Comparison of ENCODE assay signal across 9 cellular contexts in the genomic region with DNA sequence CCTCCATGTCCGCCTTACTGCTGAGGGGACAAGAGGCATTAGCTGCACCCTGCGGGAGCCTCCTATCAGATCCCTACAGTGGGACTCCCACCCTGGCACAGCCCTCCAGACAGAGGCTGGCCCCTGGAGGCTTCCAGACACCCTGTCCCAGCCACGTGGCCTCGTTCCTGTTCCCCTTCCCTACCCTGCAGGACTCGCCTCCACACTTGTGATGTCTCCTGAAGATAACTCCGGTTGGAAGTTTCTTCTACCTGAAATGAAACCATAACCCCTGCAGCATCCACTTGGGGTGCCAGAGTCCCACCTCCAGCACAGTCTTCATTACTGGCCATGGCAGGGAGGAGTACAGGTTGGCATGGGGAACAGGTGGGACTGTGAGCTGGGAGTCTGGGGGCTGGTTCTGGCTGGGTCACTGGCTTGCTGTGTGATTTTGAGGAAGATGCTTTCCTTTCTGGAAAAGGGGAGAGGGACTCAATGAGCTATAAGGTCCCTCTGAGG.
A peak's percentile ranks its signal among the peaks of the same experiment; 100 is the strongest.
DNase-seq lines count a peak whose midpoint lies in the region; ATAC-seq and TF ChIP-seq lines count a peak whose summit lies in the region.
"Had no signal": no experiment of that assay in that cellular context is flagged by ENCODE, and none has a peak within 500 bp of the region (broad histone marks: within the 10 kb centered on the region; RNA-seq: fewer than 3 reads in every experiment).

No MANE protein-coding gene starts in this region.

- peak; percentile 54 for DNase-seq in CD1c-positive myeloid dendritic cell (ENCODE audit: extremely low spot score)
- DNase-seq in MM.1S, result no peak
- DNase-seq in cardiac fibroblast (ENCODE audit: low read depth in 2 of 2), result no peak
- DNase-seq in NCI-H2196 (lab: John Stamatoyannopoulos, UW; ENCODE audit: unreplicated experiment), result no peak
- no peak for DNase-seq in activated CD4-positive, alpha-beta T cell treated with anti-CD3 and anti-CD28 coated beads, Interleukin-2, amount 50 U/mL, for 4 hours
- DNase-seq: stimulated activated CD4-positive, alpha-beta T cell treated with anti-CD3 and anti-CD28 coated beads, Interleukin-4, amount 100 ng/mL, for 24 hours had no signal

- H3K27me3 Mint-ChIP-seq in nephron (ENCODE audit: low read depth), result no peaks in the 10 kb centered on the region

- H3K79me2 ChIP-seq in MM.1S (ENCODE audit: low read length), result no peaks in the 10 kb centered on the region

- no peaks in the 10 kb centered on the region for H3K27me3 ChIP-seq in MM.1S (replicated peaks; ENCODE audit: insufficient read depth, low read length)

- no peaks in the 10 kb centered on the region for H3K9me3 Mint-ChIP-seq in nephron

- peaks cover 56% of the 10 kb centered on the region for H3K4me1 Mint-ChIP-seq in nephron

- H3K36me3 ChIP-seq in MM.1S (replicated peaks; ENCODE audit: insufficient read depth, low read length), result no peaks in the 10 kb centered on the region

- no peaks in the 10 kb centered on the region for H3K36me3 Mint-ChIP-seq in nephron (ENCODE audit: low read depth)

- H3K4me2 ChIP-seq in MM.1S (ENCODE audit: low read depth, low read length), result no peak overlapping the region

- H3K9ac ChIP-seq in MM.1S (ENCODE audit: low read length), result no peak overlapping the region

- H3K9me2 ChIP-seq in MM.1S (replicated peaks; ENCODE audit: insufficient read depth, low read length), result no peaks in the 10 kb centered on the region

- peaks cover 33% of the 10 kb centered on the region for H3F3A ChIP-seq in MM.1S (ENCODE audit: insufficient read depth, low read length)

- H3K27ac ChIP-seq in MM.1S (ENCODE audit: low read length), result no peak overlapping the region

- no peaks in the 10 kb centered on the region for H3K9me3 ChIP-seq in MM.1S (replicated peaks; ENCODE audit: insufficient read depth, low read length)

- H2AFZ ChIP-seq in MM.1S (ENCODE audit: low read length), result no peak overlapping the region

- TF ChIP-seq CTCF in MM.1S (IDR thresholded peaks at IDR 0.05; ENCODE audit: low read length) (peak; percentile 16), cardiac fibroblast (IDR thresholded peaks at IDR 0.05; ENCODE audit: low read depth, low read length) (peak; percentile 26), nephron (IDR thresholded peaks at IDR 0.05; ENCODE audit: unreplicated experiment in 3 of 3) (peak in 2 of 3 experiments; percentile 2 to 9)

- H3K27ac Mint-ChIP-seq in nephron, result peak overlapping the region; percentile 99 to 100 (median 99)

- peaks cover 27% of the 10 kb centered on the region for H3K4me1 ChIP-seq in MM.1S (ENCODE audit: low read length)

- no peak for ATAC-seq in GM18861 (IDR thresholded peaks at IDR 0.05; ENCODE audit: unreplicated experiment)
- ATAC-seq in HG02610 (IDR thresholded peaks at IDR 0.05; ENCODE audit: unreplicated experiment), result no peak

- H3K4me3 Mint-ChIP-seq in nephron, result peak overlapping the region; percentile 64 to 76 (median 69)

- no peaks in the 10 kb centered on the region for H4K20me1 ChIP-seq in MM.1S (ENCODE audit: insufficient read depth, low read length)

- H3K4me3 ChIP-seq in MM.1S (ENCODE audit: low read length), result no peak overlapping the region
- no peak overlapping the region for H3K4me3 ChIP-seq in cardiac fibroblast (replicated peaks in 1 of 2; ENCODE audit: low read depth in 2 of 2, low read length in 2 of 2)
